Comparison of ENCODE assay signal across 1 cellular context in genomic region chr21:38888956-38889605, GRCh38.
TF ChIP-seq lines count a peak whose summit lies in the region.

No MANE protein-coding gene starts in this region.

TF ChIP-seq in HepG2, 621 proteins besides CTCF, POLR2A, EP300 and RAD21 (continued from another document):
- TF ChIP-seq TERF1 (CRISPR knock-in tag; IDR thresholded peaks at IDR 0.05), result no peak
- TF ChIP-seq, protein P1, sequence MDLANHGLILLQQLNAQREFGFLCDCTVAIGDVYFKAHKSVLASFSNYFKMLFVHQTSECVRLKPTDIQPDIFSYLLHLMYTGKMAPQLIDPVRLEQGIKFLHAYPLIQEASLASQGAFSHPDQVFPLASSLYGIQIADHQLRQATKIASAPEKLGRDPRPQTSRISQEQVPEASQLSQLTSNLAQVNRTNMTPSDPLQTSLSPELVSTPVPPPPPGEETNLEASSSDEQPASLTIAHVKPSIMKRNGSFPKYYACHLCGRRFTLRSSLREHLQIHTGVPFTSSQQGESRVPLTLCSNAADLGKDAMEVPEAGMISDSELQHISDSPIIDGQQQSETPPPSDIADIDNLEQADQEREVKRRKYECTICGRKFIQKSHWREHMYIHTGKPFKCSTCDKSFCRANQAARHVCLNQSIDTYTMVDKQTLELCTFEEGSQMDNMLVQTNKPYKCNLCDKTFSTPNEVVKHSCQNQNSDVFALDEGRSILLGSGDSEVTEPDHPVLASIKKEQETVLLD (CRISPR knock-in tag; IDR thresholded peaks at IDR 0.05; ENCODE audit: low read depth), result no peak
- TF ChIP-seq, protein P2, sequence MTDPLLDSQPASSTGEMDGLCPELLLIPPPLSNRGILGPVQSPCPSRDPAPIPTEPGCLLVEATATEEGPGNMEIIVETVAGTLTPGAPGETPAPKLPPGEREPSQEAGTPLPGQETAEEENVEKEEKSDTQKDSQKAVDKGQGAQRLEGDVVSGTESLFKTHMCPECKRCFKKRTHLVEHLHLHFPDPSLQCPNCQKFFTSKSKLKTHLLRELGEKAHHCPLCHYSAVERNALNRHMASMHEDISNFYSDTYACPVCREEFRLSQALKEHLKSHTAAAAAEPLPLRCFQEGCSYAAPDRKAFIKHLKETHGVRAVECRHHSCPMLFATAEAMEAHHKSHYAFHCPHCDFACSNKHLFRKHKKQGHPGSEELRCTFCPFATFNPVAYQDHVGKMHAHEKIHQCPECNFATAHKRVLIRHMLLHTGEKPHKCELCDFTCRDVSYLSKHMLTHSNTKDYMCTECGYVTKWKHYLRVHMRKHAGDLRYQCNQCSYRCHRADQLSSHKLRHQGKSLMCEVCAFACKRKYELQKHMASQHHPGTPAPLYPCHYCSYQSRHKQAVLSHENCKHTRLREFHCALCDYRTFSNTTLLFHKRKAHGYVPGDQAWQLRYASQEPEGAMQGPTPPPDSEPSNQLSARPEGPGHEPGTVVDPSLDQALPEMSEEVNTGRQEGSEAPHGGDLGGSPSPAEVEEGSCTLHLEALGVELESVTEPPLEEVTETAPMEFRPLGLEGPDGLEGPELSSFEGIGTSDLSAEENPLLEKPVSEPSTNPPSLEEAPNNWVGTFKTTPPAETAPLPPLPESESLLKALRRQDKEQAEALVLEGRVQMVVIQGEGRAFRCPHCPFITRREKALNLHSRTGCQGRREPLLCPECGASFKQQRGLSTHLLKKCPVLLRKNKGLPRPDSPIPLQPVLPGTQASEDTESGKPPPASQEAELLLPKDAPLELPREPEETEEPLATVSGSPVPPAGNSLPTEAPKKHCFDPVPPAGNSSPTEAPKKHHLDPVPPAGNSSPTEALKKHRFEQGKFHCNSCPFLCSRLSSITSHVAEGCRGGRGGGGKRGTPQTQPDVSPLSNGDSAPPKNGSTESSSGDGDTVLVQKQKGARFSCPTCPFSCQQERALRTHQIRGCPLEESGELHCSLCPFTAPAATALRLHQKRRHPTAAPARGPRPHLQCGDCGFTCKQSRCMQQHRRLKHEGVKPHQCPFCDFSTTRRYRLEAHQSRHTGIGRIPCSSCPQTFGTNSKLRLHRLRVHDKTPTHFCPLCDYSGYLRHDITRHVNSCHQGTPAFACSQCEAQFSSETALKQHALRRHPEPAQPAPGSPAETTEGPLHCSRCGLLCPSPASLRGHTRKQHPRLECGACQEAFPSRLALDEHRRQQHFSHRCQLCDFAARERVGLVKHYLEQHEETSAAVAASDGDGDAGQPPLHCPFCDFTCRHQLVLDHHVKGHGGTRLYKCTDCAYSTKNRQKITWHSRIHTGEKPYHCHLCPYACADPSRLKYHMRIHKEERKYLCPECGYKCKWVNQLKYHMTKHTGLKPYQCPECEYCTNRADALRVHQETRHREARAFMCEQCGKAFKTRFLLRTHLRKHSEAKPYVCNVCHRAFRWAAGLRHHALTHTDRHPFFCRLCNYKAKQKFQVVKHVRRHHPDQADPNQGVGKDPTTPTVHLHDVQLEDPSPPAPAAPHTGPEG (CRISPR knock-in tag; IDR thresholded peaks at IDR 0.05), result no peak
- TF ChIP-seq RNF2 (conservative IDR thresholded peaks at IDR 0.05; ENCODE audit: low read depth), result no peak
- TF ChIP-seq ZNF512 (CRISPR knock-in tag; IDR thresholded peaks at IDR 0.05), result no peak
- no peak for TF ChIP-seq ZNF292 (CRISPR knock-in tag; IDR thresholded peaks at IDR 0.05; ENCODE audit: borderline replicate concordance, low read depth)
- TF ChIP-seq SAFB2 (CRISPR knock-in tag; IDR thresholded peaks at IDR 0.05; ENCODE audit: borderline replicate concordance, low read depth), result no peak
- no peak for TF ChIP-seq TP53 (CRISPR knock-in tag; conservative IDR thresholded peaks at IDR 0.05)
